Comparison of ENCODE assay signal across 8 cellular contexts in genomic region chr19:49453013-49453756, GRCh38. TPM values are rescaled to one million over a fixed set of nuclear protein-coding genes. Genes with fewer than 3 reads are reported as not detected.
DNase-seq lines count a peak whose midpoint lies in the region; ATAC-seq and TF ChIP-seq lines count a peak whose summit lies in the region.

ALDH16A1 (plus strand) TSS chr19:49453225; CDS start chr19:49453332, 107 bp downstream.

- peak within 1 kb of the TSS; percentile 100 for H3K4me3 Mint-ChIP-seq in activated naive CD8-positive, alpha-beta T cell
- peak within 1 kb of the TSS; percentile 97 for H3K4me3 Mint-ChIP-seq in osteocyte (ENCODE audit: unreplicated experiment)

- peak within 1 kb of the TSS; percentile 89 for H3K4me3 ChIP-seq in thymus (ENCODE audit: low read length)

- under 1% methylated on average over 66 of the region's 66 CpGs for WGBS in thymus

- POLR2A ChIA-PET in GM10248 (lab: Yijun Ruan, JAX), result interaction anchor here (0.6 to 1.0 kb wide), 4 partner anchors 11 to 148 kb away, joined by 3 to 5 read pairs (median 4); partner anchors contain the start of gene FLT3LG

- DNase-seq in GM10248 (ENCODE audit: extremely low spot score), result peak; percentile 97
- DNase-seq in NCI-H1105 (lab: John Stamatoyannopoulos, UW), result peak; percentile 98
- peak; percentile 83 for DNase-seq in SKM-1 treated with dmso at 0.1 percent for 144 hours (lab: John Stamatoyannopoulos, UW; ENCODE audit: unreplicated experiment)
- DNase-seq in glomerular visceral epithelial cell (ENCODE audit: extremely low spot score), result peak; percentile 98
- DNase-seq in osteocyte (ENCODE audit: extremely low spot score, unreplicated experiment), result peak; percentile 100

- H3K4me1 ChIP-seq in thymus (ENCODE audit: control insufficient read depth, insufficient read depth, low read length), result peaks cover 16% of the 10 kb centered on the region

- peaks cover 50% of the 10 kb centered on the region for H3K4me1 Mint-ChIP-seq in activated naive CD8-positive, alpha-beta T cell (ENCODE audit: low read depth)
- peaks cover 30% of the 10 kb centered on the region for H3K4me1 Mint-ChIP-seq in osteocyte (ENCODE audit: unreplicated experiment)

- peaks cover 6% of the 10 kb centered on the region for H3K36me3 Mint-ChIP-seq in activated naive CD8-positive, alpha-beta T cell
- peaks cover 8% of the 10 kb centered on the region for H3K36me3 Mint-ChIP-seq in osteocyte (ENCODE audit: unreplicated experiment)

- H3K9me3 ChIP-seq in thymus (ENCODE audit: control insufficient read depth), result no peaks in the 10 kb centered on the region

- ATAC-seq in HG02623 (IDR thresholded peaks at IDR 0.05; ENCODE audit: unreplicated experiment), result peak; percentile 83

- no peaks in the 10 kb centered on the region for H3K27me3 Mint-ChIP-seq in activated naive CD8-positive, alpha-beta T cell
- no peaks in the 10 kb centered on the region for H3K27me3 Mint-ChIP-seq in osteocyte (ENCODE audit: unreplicated experiment)

- H3K36me3 ChIP-seq in thymus (ENCODE audit: control insufficient read depth, insufficient read depth), result peaks cover 16% of the 10 kb centered on the region

- peak within 1 kb of the TSS; percentile 99 for H3K27ac ChIP-seq in thymus (ENCODE audit: low read depth)

- no peaks in the 10 kb centered on the region for H3K9me3 Mint-ChIP-seq in activated naive CD8-positive, alpha-beta T cell (ENCODE audit: low read depth)
- H3K9me3 Mint-ChIP-seq in osteocyte (ENCODE audit: unreplicated experiment), result no peaks in the 10 kb centered on the region

- no peaks in the 10 kb centered on the region for H3K27me3 ChIP-seq in thymus (ENCODE audit: control insufficient read depth, insufficient read depth)

- peak within 1 kb of the TSS; percentile 100 for H3K27ac Mint-ChIP-seq in activated naive CD8-positive, alpha-beta T cell
- peak within 1 kb of the TSS; percentile 99 for H3K27ac Mint-ChIP-seq in osteocyte (ENCODE audit: unreplicated experiment)

- TF ChIP-seq CTCF in GM10248 (IDR thresholded peaks at IDR 0.05; ENCODE audit: control extremely low read depth, extremely low read depth, low read depth, missing control alignments), result no peak
- no peak for TF ChIP-seq CTCF in osteocyte (IDR thresholded peaks at IDR 0.05)

- CTCF ChIA-PET in GM10248 (lab: Yijun Ruan, JAX), result interaction anchor here (1.0 to 3.2 kb wide), 5 partner anchors 8 to 238 kb away, joined by 3 to 15 read pairs (median 4); partner anchors contain the start of gene SLC17A7

RNA-seq across cellular contexts. Expression of gene ALDH16A1, which starts in this region (rescaled TPM):
- 31.8 and 34.0 TPM in 2 replicates for total RNA-seq in osteocyte
- polyA plus RNA-seq in thymus, result 51.6 TPM

Comparison
In these comparisons a context has a peak if more than half of its experiments do, and no peak if none do; other contexts are left out.
1. Peak in every context shown above with its lines: DNase-seq, ATAC-seq, H3K4me3 ChIP-seq and H3K27ac ChIP-seq.